ENCODE assay signal across 25 cellular contexts in the genomic region with DNA sequence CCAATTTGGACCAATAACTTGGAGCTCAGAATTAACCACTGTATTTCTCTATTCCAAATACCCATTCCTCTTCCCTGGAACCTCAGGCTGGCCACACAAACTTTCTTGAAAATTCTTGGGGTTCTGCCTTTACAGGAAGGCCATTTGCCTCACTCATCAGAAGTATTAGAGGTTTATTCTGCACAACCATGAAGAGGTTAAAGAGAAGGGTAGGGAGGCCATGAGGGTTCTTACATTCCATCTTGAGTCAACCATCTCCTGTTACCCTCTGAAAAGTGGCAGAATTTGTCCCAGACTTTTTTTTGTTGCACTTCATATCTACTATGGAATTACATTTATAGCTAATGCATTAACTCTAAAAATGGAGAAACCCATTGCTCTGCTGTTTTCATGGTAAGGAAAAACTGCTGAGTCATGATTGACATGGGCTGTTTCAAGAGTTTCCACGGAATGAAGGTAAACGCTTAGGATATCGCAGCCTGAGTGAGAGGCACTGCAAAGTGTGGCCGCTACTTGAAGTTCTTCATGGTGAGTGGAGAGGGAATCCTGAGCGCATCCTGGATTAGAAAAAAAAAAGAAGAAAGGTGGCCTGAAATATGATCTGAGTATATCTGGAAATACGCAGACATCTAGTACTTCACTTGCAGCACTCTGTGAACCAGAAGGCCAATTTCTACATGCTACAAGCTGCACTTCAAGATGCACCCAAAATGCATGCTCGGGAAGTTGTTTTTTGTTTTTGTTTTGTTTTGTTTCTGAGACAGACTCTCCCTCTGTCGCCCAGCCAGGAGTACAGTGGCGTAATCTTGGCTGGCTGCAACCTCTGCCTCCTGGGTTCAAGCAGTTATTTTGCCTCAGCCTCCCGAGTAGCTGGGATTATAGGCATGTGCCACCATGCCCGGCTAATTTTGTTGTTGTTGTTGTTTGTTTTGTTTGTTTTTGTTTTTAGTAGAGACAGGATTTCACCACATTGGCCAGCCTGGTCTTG.
DNase-seq lines count a peak whose midpoint lies in the region; ATAC-seq and TF ChIP-seq lines count a peak whose summit lies in the region.
"Had no signal": no experiment of that assay in that cellular context is flagged by ENCODE, and none has a peak within 500 bp of the region (broad histone marks: within the 10 kb centered on the region; RNA-seq: fewer than 3 reads in every experiment).

No MANE protein-coding gene starts in this region.

- in situ Hi-C loops in gastrocnemius medialis (cut with MboI; ENCODE audit: low sequenced_read_pairs in 4 of 4): no loop called here

- peak; percentile 48 to 72 for ATAC-seq in gastrocnemius medialis
- no peak for ATAC-seq in stimulated activated naive B cell treated with anti-CD40 and anti-IgM and Interleukin-4, amounts not matched to agents 10 μg/mL and 1 μg/mL and 100 μg/mL, for 72 hours (replicated peaks)
- ATAC-seq in HG02610 (IDR thresholded peaks at IDR 0.05; ENCODE audit: unreplicated experiment): no peak
- ATAC-seq in aorta (ENCODE audit: low FRiP score): no peak

- POLR2A ChIA-PET in HEK293T (lab: Yijun Ruan, JAX): no interaction called here

- peak overlapping the region in 3 of 5 donors; percentile 15 to 71 (median 39) for H3K27ac ChIP-seq in adrenal gland
- peak overlapping the region; percentile 54 for H3K27ac ChIP-seq in cardiac muscle cell
- H3K27ac ChIP-seq in gastrocnemius medialis: peak overlapping the region; percentile 86 to 96 (median 95)
- no peak overlapping the region for H3K27ac ChIP-seq in aorta (ENCODE audit: low read depth in 1 of 2, low read length in 2 of 2)
- H3K27ac ChIP-seq: epithelial cell of prostate, ovary had no signal

- H3K27me3 ChIP-seq in adrenal gland (no peaks in the 10 kb centered on the region), cardiac muscle cell (no peaks in the 10 kb centered on the region), gastrocnemius medialis (no peaks in the 10 kb centered on the region), aorta (ENCODE audit: control insufficient read depth in 1 of 2, insufficient read depth in 2 of 2, low read length in 1 of 2) (no peaks in the 10 kb centered on the region)
- H3K27me3 ChIP-seq: MG63, ovary, SJCRH30 had no signal

- no peaks in the 10 kb centered on the region for H3K36me3 Mint-ChIP-seq in stimulated activated naive B cell treated with anti-CD40 and anti-IgM and Interleukin-4, amounts not matched to agents 10 μg/mL and 1 μg/mL and 100 μg/mL, for 72 hours
- H3K36me3 Mint-ChIP-seq: activated naive CD4-positive, alpha-beta T cell treated with anti-CD3 and anti-CD28 coated beads, Interleukin-2, amount 10 ng/mL, durations not matched to agents 7 days and 5 days; naive B cell had no signal

- no peak for TF ChIP-seq POLR2A in adrenal gland (IDR thresholded peaks at IDR 0.05)
- TF ChIP-seq POLR2A in gastrocnemius medialis (IDR thresholded peaks at IDR 0.05): no peak

- no peak overlapping the region for H3K4me3 Mint-ChIP-seq in stimulated activated naive B cell treated with anti-CD40 and anti-IgM and Interleukin-4, amounts not matched to agents 10 μg/mL and 1 μg/mL and 100 μg/mL, for 72 hours
- H3K4me3 Mint-ChIP-seq: activated CD4-positive, alpha-beta memory T cell treated with anti-CD3 and anti-CD28 coated beads, Interleukin-2, amount 10 ng/mL, durations not matched to agents 7 days and 5 days; activated naive CD4-positive, alpha-beta T cell treated with anti-CD3 and anti-CD28 coated beads, Interleukin-2, amount 10 ng/mL, durations not matched to agents 7 days and 5 days; brain; dendritic cell treated with granulocyte-macrophage colony-stimulating factor and Interleukin-4, amounts not matched to agents 40 ng/mL and 50 ng/mL, for 4 days; naive B cell; WTC11 had no signal

- H3K27ac Mint-ChIP-seq in stimulated activated naive B cell treated with anti-CD40 and anti-IgM and Interleukin-4, amounts not matched to agents 10 μg/mL and 1 μg/mL and 100 μg/mL, for 72 hours: no peak overlapping the region
- H3K27ac Mint-ChIP-seq: activated CD4-positive, alpha-beta memory T cell treated with anti-CD3 and anti-CD28 coated beads, Interleukin-2, amount 10 ng/mL, durations not matched to agents 7 days and 5 days; activated naive CD4-positive, alpha-beta T cell treated with anti-CD3 and anti-CD28 coated beads, Interleukin-2, amount 10 ng/mL, durations not matched to agents 7 days and 5 days; brain; dendritic cell treated with granulocyte-macrophage colony-stimulating factor and Interleukin-4, amounts not matched to agents 40 ng/mL and 50 ng/mL, for 4 days had no signal

- no peak for DNase-seq in HEK293T (ENCODE audit: extremely low spot score)
- DNase-seq in adrenal gland: no peak
- no peak for DNase-seq in cardiac muscle cell (ENCODE audit: low read depth in 1 of 2, low spot score in 1 of 2)
- DNase-seq in gastrocnemius medialis: peak; percentile 73 to 76
- DNase-seq in SIG-M5 (lab: John Stamatoyannopoulos, UW): no peak
- DNase-seq in stimulated activated naive B cell treated with anti-CD40 and anti-IgM and Interleukin-4, amounts not matched to agents 10 μg/mL and 1 μg/mL and 100 μg/mL, for 72 hours: no peak
- DNase-seq in aorta: no peak
- DNase-seq: activated CD4-positive, alpha-beta memory T cell treated with anti-CD3 and anti-CD28 coated beads, Interleukin-2, amount 10 ng/mL, durations not matched to agents 7 days and 5 days; activated naive CD4-positive, alpha-beta T cell treated with anti-CD3 and anti-CD28 coated beads, Interleukin-2, amount 10 ng/mL, durations not matched to agents 7 days and 5 days; activated T-cell treated with anti-CD3 and anti-CD28 coated beads, Interleukin-2, amount 50 U/mL, for 1 hour; AML-193; naive B cell; NCI-H146; stimulated activated CD4-positive, alpha-beta T cell treated with anti-CD3 and anti-CD28 coated beads, Interleukin-4, amount 100 ng/mL, for 24 hours; T-helper 2 cell had no signal

- 75 to 89% (median 81%) methylated on average over 11 of the region's 11 CpGs for WGBS in adrenal gland, 4 donors
- 90 to 91% methylated on average over 11 of the region's 11 CpGs for WGBS in aorta, 2 donors

- TF ChIP-seq CTCF in adrenal gland (IDR thresholded peaks at IDR 0.05) (no peak), cardiac muscle cell (IDR thresholded peaks at IDR 0.05; ENCODE audit: low read depth, low read length) (no peak), gastrocnemius medialis (IDR thresholded peaks at IDR 0.05 in 4 of 5, conservative IDR thresholded peaks at IDR 0.05 in 1 of 5) (no peak)

- H3K36me3 ChIP-seq in adrenal gland (replicated peaks in 1 of 2) (peaks cover 0 to 4% of the 10 kb centered on the region in 2 donors), cardiac muscle cell (no peaks in the 10 kb centered on the region), gastrocnemius medialis (peaks cover 0 to 6% of the 10 kb centered on the region in 2 donors), aorta (ENCODE audit: control insufficient read depth in 1 of 2, insufficient read depth in 2 of 2, low read length in 1 of 2) (no peaks in the 10 kb centered on the region)
- H3K36me3 ChIP-seq: MG63, ovary had no signal

- peaks cover 16 to 27% of the 10 kb centered on the region in 2 donors for H3K4me1 ChIP-seq in adrenal gland (replicated peaks in 1 of 2)
- peaks cover 18% of the 10 kb centered on the region for H3K4me1 ChIP-seq in cardiac muscle cell (ENCODE audit: low read depth)
- H3K4me1 ChIP-seq in gastrocnemius medialis: peaks cover 61 to 73% of the 10 kb centered on the region in 2 donors
- H3K4me1 ChIP-seq in aorta (ENCODE audit: control insufficient read depth in 1 of 2, insufficient read depth in 2 of 2, low read length in 2 of 2): peaks cover 0 to 10% of the 10 kb centered on the region in 2 donors

- H3K4me3 ChIP-seq in adrenal gland (no peak overlapping the region), cardiac muscle cell (no peak overlapping the region), gastrocnemius medialis (no peak overlapping the region), aorta (ENCODE audit: low read length in 2 of 2) (no peak overlapping the region)
- H3K4me3 ChIP-seq: lung, MG63, ovary, SJCRH30, smooth muscle cell had no signal

- H3K9me3 ChIP-seq in adrenal gland (replicated peaks in 1 of 3) (no peaks in the 10 kb centered on the region), cardiac muscle cell (ENCODE audit: low read depth) (no peaks in the 10 kb centered on the region), gastrocnemius medialis (no peaks in the 10 kb centered on the region), aorta (ENCODE audit: control insufficient read depth, low read length) (no peaks in the 10 kb centered on the region)
- H3K9me3 ChIP-seq: MG63, ovary had no signal

- no peaks in the 10 kb centered on the region for H3K27me3 Mint-ChIP-seq in stimulated activated naive B cell treated with anti-CD40 and anti-IgM and Interleukin-4, amounts not matched to agents 10 μg/mL and 1 μg/mL and 100 μg/mL, for 72 hours
- H3K27me3 Mint-ChIP-seq: activated naive CD4-positive, alpha-beta T cell treated with anti-CD3 and anti-CD28 coated beads, Interleukin-2, amount 10 ng/mL, durations not matched to agents 7 days and 5 days; brain; dendritic cell treated with granulocyte-macrophage colony-stimulating factor and Interleukin-4, amounts not matched to agents 40 ng/mL and 50 ng/mL, for 4 days had no signal

- intact Hi-C loops in adrenal gland (cut with DNase I): no loop called here
- intact Hi-C loops in gastrocnemius medialis (cut with DNase I; ENCODE audit: low total_unique reads): no loop called here
- intact Hi-C loops in aorta (cut with DNase I): no loop called here

- CTCF ChIA-PET in HEK293T (lab: Yijun Ruan, JAX): interaction anchor here (0.6 to 1.8 kb wide), 2 partner anchors 27 to 895 kb away, joined by 3 to 7 read pairs; no protein-coding TSS in a partner anchor

- peaks cover 5 to 8% of the 10 kb centered on the region in 2 donors for H3K9me3 Mint-ChIP-seq in stimulated activated naive B cell treated with anti-CD40 and anti-IgM and Interleukin-4, amounts not matched to agents 10 μg/mL and 1 μg/mL and 100 μg/mL, for 72 hours
- H3K9me3 Mint-ChIP-seq: brain had no signal

- no peaks in the 10 kb centered on the region for H3K4me1 Mint-ChIP-seq in stimulated activated naive B cell treated with anti-CD40 and anti-IgM and Interleukin-4, amounts not matched to agents 10 μg/mL and 1 μg/mL and 100 μg/mL, for 72 hours
- H3K4me1 Mint-ChIP-seq: activated CD4-positive, alpha-beta memory T cell treated with anti-CD3 and anti-CD28 coated beads, Interleukin-2, amount 10 ng/mL, durations not matched to agents 7 days and 5 days; activated naive CD4-positive, alpha-beta T cell treated with anti-CD3 and anti-CD28 coated beads, Interleukin-2, amount 10 ng/mL, durations not matched to agents 7 days and 5 days; naive B cell had no signal

TF ChIP-seq in HEK293T, 16 proteins besides CTCF, POLR2A, EP300 and RAD21 (continues in another document):
- TF ChIP-seq, protein P1, sequence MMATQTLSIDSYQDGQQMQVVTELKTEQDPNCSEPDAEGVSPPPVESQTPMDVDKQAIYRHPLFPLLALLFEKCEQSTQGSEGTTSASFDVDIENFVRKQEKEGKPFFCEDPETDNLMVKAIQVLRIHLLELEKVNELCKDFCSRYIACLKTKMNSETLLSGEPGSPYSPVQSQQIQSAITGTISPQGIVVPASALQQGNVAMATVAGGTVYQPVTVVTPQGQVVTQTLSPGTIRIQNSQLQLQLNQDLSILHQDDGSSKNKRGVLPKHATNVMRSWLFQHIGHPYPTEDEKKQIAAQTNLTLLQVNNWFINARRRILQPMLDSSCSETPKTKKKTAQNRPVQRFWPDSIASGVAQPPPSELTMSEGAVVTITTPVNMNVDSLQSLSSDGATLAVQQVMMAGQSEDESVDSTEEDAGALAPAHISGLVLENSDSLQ (IDR thresholded peaks at IDR 0.05): 0 out of 2 replicates have a peak, but pooled peaks have one; percentile 9

Comparison
In these comparisons a context has a peak if more than half of its experiments do, and no peak if none do; other contexts are left out.
1. DNase-seq: peak in gastrocnemius medialis (2 of 2); none in HEK293T (single experiment), adrenal gland (0 of 7), cardiac muscle cell (0 of 2), SIG-M5 (single experiment), stimulated activated naive B cell treated with anti-CD40 and anti-IgM and Interleukin-4, amounts not matched to agents 10 μg/mL and 1 μg/mL and 100 μg/mL, for 72 hours (single experiment) and aorta (0 of 2).
2. H3K27ac ChIP-seq: peak in adrenal gland (3 of 5), cardiac muscle cell (single experiment) and gastrocnemius medialis (4 of 4); none in aorta (0 of 2).
3. ATAC-seq: peak in gastrocnemius medialis (2 of 2); none in stimulated activated naive B cell treated with anti-CD40 and anti-IgM and Interleukin-4, amounts not matched to agents 10 μg/mL and 1 μg/mL and 100 μg/mL, for 72 hours (0 of 2), HG02610 (single experiment) and aorta (single experiment).